2 cellular contexts compared by ENCODE assay signal in genomic region chr9:111986035-111986556, GRCh38.
TF ChIP-seq lines count a peak whose summit lies in the region.

No MANE protein-coding gene starts in this region.

TF ChIP-seq in liver, 16 proteins besides CTCF, POLR2A, EP300 and RAD21 (continued from another document):
- TF ChIP-seq, protein P1, sequence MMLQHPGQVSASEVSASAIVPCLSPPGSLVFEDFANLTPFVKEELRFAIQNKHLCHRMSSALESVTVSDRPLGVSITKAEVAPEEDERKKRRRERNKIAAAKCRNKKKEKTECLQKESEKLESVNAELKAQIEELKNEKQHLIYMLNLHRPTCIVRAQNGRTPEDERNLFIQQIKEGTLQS (IDR thresholded peaks at IDR 0.05), result no peak
- TF ChIP-seq GABPA (IDR thresholded peaks at IDR 0.05 in 1 of 2, conservative IDR thresholded peaks at IDR 0.05 in 1 of 2) (no peak), FOXA2 (IDR thresholded peaks at IDR 0.05) (no peak), FOXA1 (IDR thresholded peaks at IDR 0.05) (no peak), HNF4G (IDR thresholded peaks at IDR 0.05) (no peak), TAF1 (conservative IDR thresholded peaks at IDR 0.05) (no peak), YY1 (IDR thresholded peaks at IDR 0.05) (no peak)

TF ChIP-seq in GM12878, 131 proteins besides CTCF, POLR2A, EP300 and RAD21 (continued from another document and continues in another):
- TF ChIP-seq NR2F1 (conservative IDR thresholded peaks at IDR 0.05), result peak; percentile 70
- no peak for TF ChIP-seq ESRRA (IDR thresholded peaks at IDR 0.05; ENCODE audit: low read length)
- TF ChIP-seq LARP7 (IDR thresholded peaks at IDR 0.05), result no peak
- no peak for TF ChIP-seq POLR2AphosphoS2 (IDR thresholded peaks at IDR 0.05; ENCODE audit: low read depth, low read length)
- TF ChIP-seq SIN3A (IDR thresholded peaks at IDR 0.05; ENCODE audit: low read depth, low read length), result no peak
- TF ChIP-seq NRF1 (conservative IDR thresholded peaks at IDR 0.05; ENCODE audit: low read depth, low read length), result no peak
- TF ChIP-seq IRF3 (IDR thresholded peaks at IDR 0.05), result no peak
- no peak for TF ChIP-seq CBX3 (IDR thresholded peaks at IDR 0.05; ENCODE audit: borderline replicate concordance, low read depth)
- no peak for TF ChIP-seq STAT3 (IDR thresholded peaks at IDR 0.05; ENCODE audit: low read depth, low read length)
- TF ChIP-seq, protein P1 (IDR thresholded peaks at IDR 0.05; ENCODE audit: borderline replicate concordance, extremely low read depth, low read depth, low read length), result no peak
- no peak for TF ChIP-seq SP1 (IDR thresholded peaks at IDR 0.05; ENCODE audit: low read depth, low read length)
- TF ChIP-seq SPI1 (IDR thresholded peaks at IDR 0.05; ENCODE audit: borderline replicate concordance, insufficient read depth, low read depth, low read length), result 0 out of 2 replicates have a peak, but pooled peaks have one; percentile 24
- no peak for TF ChIP-seq USF1 (IDR thresholded peaks at IDR 0.05; ENCODE audit: borderline replicate concordance, extremely low read length, insufficient read depth, low read depth, low read length)
- TF ChIP-seq BHLHE40 (IDR thresholded peaks at IDR 0.05; ENCODE audit: borderline replicate concordance in 1 of 2, low read depth in 2 of 2, low read length in 1 of 2), result no peak
- TF ChIP-seq, protein P2, sequence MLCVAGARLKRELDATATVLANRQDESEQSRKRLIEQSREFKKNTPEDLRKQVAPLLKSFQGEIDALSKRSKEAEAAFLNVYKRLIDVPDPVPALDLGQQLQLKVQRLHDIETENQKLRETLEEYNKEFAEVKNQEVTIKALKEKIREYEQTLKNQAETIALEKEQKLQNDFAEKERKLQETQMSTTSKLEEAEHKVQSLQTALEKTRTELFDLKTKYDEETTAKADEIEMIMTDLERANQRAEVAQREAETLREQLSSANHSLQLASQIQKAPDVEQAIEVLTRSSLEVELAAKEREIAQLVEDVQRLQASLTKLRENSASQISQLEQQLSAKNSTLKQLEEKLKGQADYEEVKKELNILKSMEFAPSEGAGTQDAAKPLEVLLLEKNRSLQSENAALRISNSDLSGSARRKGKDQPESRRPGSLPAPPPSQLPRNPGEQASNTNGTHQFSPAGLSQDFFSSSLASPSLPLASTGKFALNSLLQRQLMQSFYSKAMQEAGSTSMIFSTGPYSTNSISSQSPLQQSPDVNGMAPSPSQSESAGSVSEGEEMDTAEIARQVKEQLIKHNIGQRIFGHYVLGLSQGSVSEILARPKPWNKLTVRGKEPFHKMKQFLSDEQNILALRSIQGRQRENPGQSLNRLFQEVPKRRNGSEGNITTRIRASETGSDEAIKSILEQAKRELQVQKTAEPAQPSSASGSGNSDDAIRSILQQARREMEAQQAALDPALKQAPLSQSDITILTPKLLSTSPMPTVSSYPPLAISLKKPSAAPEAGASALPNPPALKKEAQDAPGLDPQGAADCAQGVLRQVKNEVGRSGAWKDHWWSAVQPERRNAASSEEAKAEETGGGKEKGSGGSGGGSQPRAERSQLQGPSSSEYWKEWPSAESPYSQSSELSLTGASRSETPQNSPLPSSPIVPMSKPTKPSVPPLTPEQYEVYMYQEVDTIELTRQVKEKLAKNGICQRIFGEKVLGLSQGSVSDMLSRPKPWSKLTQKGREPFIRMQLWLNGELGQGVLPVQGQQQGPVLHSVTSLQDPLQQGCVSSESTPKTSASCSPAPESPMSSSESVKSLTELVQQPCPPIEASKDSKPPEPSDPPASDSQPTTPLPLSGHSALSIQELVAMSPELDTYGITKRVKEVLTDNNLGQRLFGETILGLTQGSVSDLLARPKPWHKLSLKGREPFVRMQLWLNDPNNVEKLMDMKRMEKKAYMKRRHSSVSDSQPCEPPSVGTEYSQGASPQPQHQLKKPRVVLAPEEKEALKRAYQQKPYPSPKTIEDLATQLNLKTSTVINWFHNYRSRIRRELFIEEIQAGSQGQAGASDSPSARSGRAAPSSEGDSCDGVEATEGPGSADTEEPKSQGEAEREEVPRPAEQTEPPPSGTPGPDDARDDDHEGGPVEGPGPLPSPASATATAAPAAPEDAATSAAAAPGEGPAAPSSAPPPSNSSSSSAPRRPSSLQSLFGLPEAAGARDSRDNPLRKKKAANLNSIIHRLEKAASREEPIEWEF (IDR thresholded peaks at IDR 0.05; ENCODE audit: insufficient replicate concordance, low read depth, low read length), result no peak
- TF ChIP-seq NR2C1 (IDR thresholded peaks at IDR 0.05), result peak; percentile 48; the same call in 1 of the 2 replicates
- TF ChIP-seq ETV6 (conservative IDR thresholded peaks at IDR 0.05 in 1 of 2, IDR thresholded peaks at IDR 0.05 in 1 of 2; ENCODE audit: borderline replicate concordance in 1 of 2, low read depth in 1 of 2), result no peak
- TF ChIP-seq MYB (IDR thresholded peaks at IDR 0.05; ENCODE audit: borderline replicate concordance, low read depth, low read length), result no peak
- TF ChIP-seq HSF1 (IDR thresholded peaks at IDR 0.05; ENCODE audit: low read depth, low read length), result no peak
- TF ChIP-seq ZNF687 (IDR thresholded peaks at IDR 0.05), result peak; percentile 46
- no peak for TF ChIP-seq ZBTB11 (CRISPR knock-in tag; IDR thresholded peaks at IDR 0.05)
- no peak for TF ChIP-seq TCF12 (IDR thresholded peaks at IDR 0.05; ENCODE audit: low read depth, low read length)
- TF ChIP-seq KAT2A (conservative IDR thresholded peaks at IDR 0.05; ENCODE audit: control insufficient read depth, low read depth, low read length), result no peak
- no peak for TF ChIP-seq NBN (IDR thresholded peaks at IDR 0.05)
- TF ChIP-seq PAX8 (IDR thresholded peaks at IDR 0.05), result no peak
- no peak for TF ChIP-seq BRCA1 (IDR thresholded peaks at IDR 0.05; ENCODE audit: low read depth, low read length)
- TF ChIP-seq PAX5 (IDR thresholded peaks at IDR 0.05; ENCODE audit: borderline replicate concordance, low read depth, low read length), result no peak
- no peak for TF ChIP-seq SUZ12 (IDR thresholded peaks at IDR 0.05; ENCODE audit: unreplicated experiment)
- no peak for TF ChIP-seq CHD2 (IDR thresholded peaks at IDR 0.05; ENCODE audit: borderline replicate concordance, low read depth, low read length)
- TF ChIP-seq MLLT1 (IDR thresholded peaks at IDR 0.05), result no peak
- no peak for TF ChIP-seq TCF7 (IDR thresholded peaks at IDR 0.05; ENCODE audit: borderline replicate concordance)
- no peak for TF ChIP-seq FOXM1 (IDR thresholded peaks at IDR 0.05; ENCODE audit: low read depth, low read length)
- 0 out of 2 replicates have a peak, but pooled peaks have one; percentile 17 for TF ChIP-seq MEF2A (IDR thresholded peaks at IDR 0.05; ENCODE audit: insufficient read depth, low read depth, low read length)
- no peak for TF ChIP-seq CHD4 (IDR thresholded peaks at IDR 0.05)
- TF ChIP-seq RUNX3 (IDR thresholded peaks at IDR 0.05; ENCODE audit: low read length), result peak; percentile 69
- TF ChIP-seq, protein P3, sequence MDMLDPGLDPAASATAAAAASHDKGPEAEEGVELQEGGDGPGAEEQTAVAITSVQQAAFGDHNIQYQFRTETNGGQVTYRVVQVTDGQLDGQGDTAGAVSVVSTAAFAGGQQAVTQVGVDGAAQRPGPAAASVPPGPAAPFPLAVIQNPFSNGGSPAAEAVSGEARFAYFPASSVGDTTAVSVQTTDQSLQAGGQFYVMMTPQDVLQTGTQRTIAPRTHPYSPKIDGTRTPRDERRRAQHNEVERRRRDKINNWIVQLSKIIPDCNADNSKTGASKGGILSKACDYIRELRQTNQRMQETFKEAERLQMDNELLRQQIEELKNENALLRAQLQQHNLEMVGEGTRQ (IDR thresholded peaks at IDR 0.05; ENCODE audit: borderline replicate concordance, low read depth, low read length), result no peak
- no peak for TF ChIP-seq HDAC2 (IDR thresholded peaks at IDR 0.05)
- no peak for TF ChIP-seq STAT1 (conservative IDR thresholded peaks at IDR 0.05)
- no peak for TF ChIP-seq SMC3 (IDR thresholded peaks at IDR 0.05; ENCODE audit: borderline replicate concordance, low read length)
- TF ChIP-seq IKZF1 (conservative IDR thresholded peaks at IDR 0.05), result no peak
- TF ChIP-seq TARDBP (IDR thresholded peaks at IDR 0.05; ENCODE audit: borderline replicate concordance), result no peak
- TF ChIP-seq TCF3 (IDR thresholded peaks at IDR 0.05; ENCODE audit: borderline replicate concordance, insufficient read depth, low read depth, low read length), result no peak
